15 cellular contexts compared by ENCODE assay signal in the genomic region with DNA sequence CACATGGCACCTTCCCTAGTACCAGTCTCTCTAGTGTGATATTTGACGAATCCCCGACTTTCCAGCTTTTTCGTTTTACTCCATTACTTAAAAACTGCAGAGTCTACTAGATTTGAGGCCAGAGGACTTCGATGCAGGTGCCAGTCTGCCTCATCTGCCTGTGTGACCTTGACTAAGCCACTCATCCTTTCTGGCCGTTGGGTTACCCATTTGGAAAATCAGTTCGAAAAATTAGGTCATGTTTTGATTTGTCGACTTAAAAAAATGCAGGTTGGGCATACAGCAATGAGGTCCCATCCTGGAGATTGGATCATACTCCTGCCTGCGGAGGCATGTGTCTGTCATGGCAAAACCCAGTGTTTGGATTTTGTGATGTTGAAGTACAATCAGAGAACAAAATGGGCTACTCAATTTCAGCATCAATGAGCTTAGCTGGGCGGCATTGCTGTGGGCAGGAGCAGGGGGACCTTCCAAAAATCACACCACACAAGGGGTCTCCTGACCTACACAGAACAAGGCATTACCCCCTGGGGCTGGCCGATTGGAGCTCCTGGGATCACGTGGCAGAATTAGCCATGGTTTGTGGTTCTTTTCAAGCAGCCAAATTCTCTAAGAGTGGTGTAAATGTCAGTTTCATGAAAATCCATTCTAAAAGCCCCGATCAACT.
DNase-seq lines count a peak whose midpoint lies in the region; ATAC-seq and TF ChIP-seq lines count a peak whose summit lies in the region.
"Had no signal": no experiment of that assay in that cellular context is flagged by ENCODE, and none has a peak within 500 bp of the region (broad histone marks: within the 10 kb centered on the region; RNA-seq: fewer than 3 reads in every experiment).

No MANE protein-coding gene starts in this region.

- H3K27ac ChIP-seq in adrenal gland = peak overlapping the region in 4 of 5 donors; percentile 13 to 61 (median 49)
- peak overlapping the region; percentile 63 for H3K27ac ChIP-seq in upper lobe of right lung
- no peak overlapping the region for H3K27ac ChIP-seq in esophagus muscularis mucosa (replicated peaks in 1 of 4)
- H3K27ac ChIP-seq: HL-60 had no signal

- no peak for TF ChIP-seq POLR2A in adrenal gland (IDR thresholded peaks at IDR 0.05)
- TF ChIP-seq POLR2A in esophagus muscularis mucosa (IDR thresholded peaks at IDR 0.05; ENCODE audit: low read depth) = no peak

- H3K4me3 Mint-ChIP-seq in glutamatergic neuron (ENCODE audit: unreplicated experiment) = peak overlapping the region; percentile 38
- no peak overlapping the region for H3K4me3 Mint-ChIP-seq in nephron progenitor cell
- H3K4me3 Mint-ChIP-seq: B cell; CD4-positive, alpha-beta memory T cell; HFFc6 had no signal

- H3K36me3 Mint-ChIP-seq in glutamatergic neuron (ENCODE audit: unreplicated experiment) (no peaks in the 10 kb centered on the region), nephron progenitor cell (ENCODE audit: low read depth) (no peaks in the 10 kb centered on the region)
- H3K36me3 Mint-ChIP-seq: CD4-positive, alpha-beta memory T cell had no signal

- H3K27me3 Mint-ChIP-seq in glutamatergic neuron (ENCODE audit: unreplicated experiment) = no peaks in the 10 kb centered on the region
- peaks cover 14% of the 10 kb centered on the region for H3K27me3 Mint-ChIP-seq in nephron progenitor cell (ENCODE audit: low read depth, poor library complexity)

- ATAC-seq in upper lobe of right lung = no peak

- 62 to 71% (median 63%) methylated on average over 11 to 12 of the region's 12 CpGs for WGBS in adrenal gland, 4 donors
- WGBS in esophagus muscularis mucosa = 75% methylated on average over 12 of the region's 12 CpGs

- H3K9me3 ChIP-seq in adrenal gland (replicated peaks in 1 of 3) (no peaks in the 10 kb centered on the region), upper lobe of right lung (no peaks in the 10 kb centered on the region), esophagus muscularis mucosa (no peaks in the 10 kb centered on the region)

- no peak overlapping the region for H3K27ac Mint-ChIP-seq in glutamatergic neuron (ENCODE audit: unreplicated experiment)
- peak overlapping the region; percentile 25 for H3K27ac Mint-ChIP-seq in nephron progenitor cell
- H3K27ac Mint-ChIP-seq: B cell; CD4-positive, alpha-beta memory T cell; HFFc6 had no signal

- in situ Hi-C loops in ACHN (cut with HindIII; ENCODE audit: low pct_ligation_motif_present, low pct_unique_long_range_greater_than_20kb, low sequenced_read_pairs) = no loop called here

- H3K4me1 Mint-ChIP-seq in glutamatergic neuron (ENCODE audit: low read depth, unreplicated experiment) (peaks cover 10% of the 10 kb centered on the region), nephron progenitor cell (peaks cover 64% of the 10 kb centered on the region)
- H3K4me1 Mint-ChIP-seq: B cell; CD4-positive, alpha-beta memory T cell had no signal

- peaks cover 11 to 12% of the 10 kb centered on the region in 2 donors for H3K4me1 ChIP-seq in adrenal gland (replicated peaks in 1 of 2)
- H3K4me1 ChIP-seq in upper lobe of right lung = peaks cover 21% of the 10 kb centered on the region
- peaks cover 0 to 15% (median 9%) of the 10 kb centered on the region in 4 donors for H3K4me1 ChIP-seq in esophagus muscularis mucosa

- H3K9me3 Mint-ChIP-seq in glutamatergic neuron (ENCODE audit: unreplicated experiment) (no peaks in the 10 kb centered on the region), nephron progenitor cell (no peaks in the 10 kb centered on the region)
- H3K9me3 Mint-ChIP-seq: CD4-positive, alpha-beta memory T cell had no signal

- H3K27me3 ChIP-seq in adrenal gland (no peaks in the 10 kb centered on the region), upper lobe of right lung (no peaks in the 10 kb centered on the region), esophagus muscularis mucosa (no peaks in the 10 kb centered on the region)

- no peak for TF ChIP-seq CTCF in adrenal gland (IDR thresholded peaks at IDR 0.05)
- TF ChIP-seq CTCF in glutamatergic neuron (IDR thresholded peaks at IDR 0.05; ENCODE audit: partially characterized antibody, unreplicated experiment) = no peak
- no peak for TF ChIP-seq CTCF in nephron progenitor cell (IDR thresholded peaks at IDR 0.05)
- no peak for TF ChIP-seq CTCF in upper lobe of right lung (IDR thresholded peaks at IDR 0.05)
- no peak for TF ChIP-seq CTCF in esophagus muscularis mucosa (IDR thresholded peaks at IDR 0.05)

- H3K36me3 ChIP-seq in adrenal gland (replicated peaks in 1 of 2) = no peaks in the 10 kb centered on the region
- H3K36me3 ChIP-seq in upper lobe of right lung = no peaks in the 10 kb centered on the region
- no peaks in the 10 kb centered on the region for H3K36me3 ChIP-seq in esophagus muscularis mucosa

- H3K4me3 ChIP-seq in adrenal gland (no peak overlapping the region), upper lobe of right lung (no peak overlapping the region), esophagus muscularis mucosa (no peak overlapping the region)

- no peak for TF ChIP-seq EP300 in esophagus muscularis mucosa (IDR thresholded peaks at IDR 0.05)

- intact Hi-C loops in adrenal gland (cut with DNase I) = no loop called here
- intact Hi-C loops in upper lobe of right lung (cut with DNase I) = no loop called here
- intact Hi-C loops in esophagus muscularis mucosa (cut with DNase I) = no loop called here

- DNase-seq in adrenal gland (peak in 5 of 7 donors; percentile 58 to 75 (median 68)), glutamatergic neuron (no peak), nephron progenitor cell (no peak), upper lobe of right lung (no peak), esophagus muscularis mucosa (ENCODE audit: extremely low spot score) (no peak), SK-N-DZ (ENCODE audit: low spot score) (no peak), ACHN (no peak)
- DNase-seq: CD4-positive, alpha-beta memory T cell; DND-41; GDM1; HFFc6; MV-4-11; NK-92 treated with Interleukin-12 subunit alpha and Interleukin-12 subunit beta, amount 100 ng/mL, for 24 hours had no signal

Comparison
In these comparisons a context has a peak if more than half of its experiments do, and no peak if none do; other contexts are left out.
1. DNase-seq: peak in adrenal gland (5 of 7); none in glutamatergic neuron (single experiment), nephron progenitor cell (single experiment), upper lobe of right lung (single experiment), esophagus muscularis mucosa (single experiment), SK-N-DZ (single experiment) and ACHN (single experiment).
2. H3K27ac ChIP-seq: peak in adrenal gland (4 of 5) and upper lobe of right lung (single experiment); none in esophagus muscularis mucosa (0 of 4).